ENCODE assay signal across 2 cellular contexts in the genomic region with DNA sequence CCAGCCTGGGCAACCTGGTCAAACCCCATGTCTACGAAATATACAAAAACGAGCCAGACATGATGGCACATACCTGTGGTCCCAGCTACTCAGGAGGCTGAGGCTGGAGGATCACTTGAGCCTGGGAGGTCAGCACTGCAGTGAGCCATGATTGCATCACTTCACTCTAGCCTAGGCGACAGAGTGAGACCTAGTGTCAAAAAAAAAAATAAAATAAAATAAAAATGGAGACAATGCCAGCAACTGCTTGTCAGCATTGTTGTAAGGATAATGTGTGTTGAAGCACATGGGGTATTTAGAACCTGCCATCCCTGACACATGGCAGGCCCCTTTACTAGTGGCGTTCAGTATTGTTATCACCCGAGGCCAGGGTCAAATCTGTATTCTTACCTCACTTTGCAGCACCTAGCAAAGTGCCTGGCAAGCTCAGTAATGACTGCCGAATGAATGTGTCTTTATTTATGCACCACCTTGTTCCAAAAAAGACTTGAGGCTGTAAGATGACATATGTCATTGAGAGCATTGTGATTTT.
TF ChIP-seq lines count a peak whose summit lies in the region.

No MANE protein-coding gene starts in this region.

TF ChIP-seq in HepG2, 621 proteins besides CTCF, POLR2A, EP300 and RAD21:
- TF ChIP-seq CEBPB (IDR thresholded peaks at IDR 0.05; ENCODE audit: borderline replicate concordance, low read depth, low read length): peak; percentile 52; the same call in 1 of the 2 replicates
- TF ChIP-seq, protein P1, sequence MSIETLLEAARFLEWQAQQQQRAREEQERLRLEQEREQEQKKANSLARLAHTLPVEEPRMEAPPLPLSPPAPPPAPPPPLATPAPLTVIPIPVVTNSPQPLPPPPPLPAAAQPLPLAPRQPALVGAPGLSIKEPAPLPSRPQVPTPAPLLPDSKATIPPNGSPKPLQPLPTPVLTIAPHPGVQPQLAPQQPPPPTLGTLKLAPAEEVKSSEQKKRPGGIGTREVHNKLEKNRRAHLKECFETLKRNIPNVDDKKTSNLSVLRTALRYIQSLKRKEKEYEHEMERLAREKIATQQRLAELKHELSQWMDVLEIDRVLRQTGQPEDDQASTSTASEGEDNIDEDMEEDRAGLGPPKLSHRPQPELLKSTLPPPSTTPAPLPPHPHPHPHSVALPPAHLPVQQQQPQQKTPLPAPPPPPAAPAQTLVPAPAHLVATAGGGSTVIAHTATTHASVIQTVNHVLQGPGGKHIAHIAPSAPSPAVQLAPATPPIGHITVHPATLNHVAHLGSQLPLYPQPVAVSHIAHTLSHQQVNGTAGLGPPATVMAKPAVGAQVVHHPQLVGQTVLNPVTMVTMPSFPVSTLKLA (IDR thresholded peaks at IDR 0.05): peak; percentile 87
- TF ChIP-seq KDM1A (CRISPR knock-in tag; IDR thresholded peaks at IDR 0.05): 0 out of 2 replicates have a peak, but pooled peaks have one; percentile 3
- TF ChIP-seq ZNF768 (CRISPR knock-in tag; IDR thresholded peaks at IDR 0.05): 0 out of 2 replicates have a peak, but pooled peaks have one; percentile 39
- TF ChIP-seq, protein P2, sequence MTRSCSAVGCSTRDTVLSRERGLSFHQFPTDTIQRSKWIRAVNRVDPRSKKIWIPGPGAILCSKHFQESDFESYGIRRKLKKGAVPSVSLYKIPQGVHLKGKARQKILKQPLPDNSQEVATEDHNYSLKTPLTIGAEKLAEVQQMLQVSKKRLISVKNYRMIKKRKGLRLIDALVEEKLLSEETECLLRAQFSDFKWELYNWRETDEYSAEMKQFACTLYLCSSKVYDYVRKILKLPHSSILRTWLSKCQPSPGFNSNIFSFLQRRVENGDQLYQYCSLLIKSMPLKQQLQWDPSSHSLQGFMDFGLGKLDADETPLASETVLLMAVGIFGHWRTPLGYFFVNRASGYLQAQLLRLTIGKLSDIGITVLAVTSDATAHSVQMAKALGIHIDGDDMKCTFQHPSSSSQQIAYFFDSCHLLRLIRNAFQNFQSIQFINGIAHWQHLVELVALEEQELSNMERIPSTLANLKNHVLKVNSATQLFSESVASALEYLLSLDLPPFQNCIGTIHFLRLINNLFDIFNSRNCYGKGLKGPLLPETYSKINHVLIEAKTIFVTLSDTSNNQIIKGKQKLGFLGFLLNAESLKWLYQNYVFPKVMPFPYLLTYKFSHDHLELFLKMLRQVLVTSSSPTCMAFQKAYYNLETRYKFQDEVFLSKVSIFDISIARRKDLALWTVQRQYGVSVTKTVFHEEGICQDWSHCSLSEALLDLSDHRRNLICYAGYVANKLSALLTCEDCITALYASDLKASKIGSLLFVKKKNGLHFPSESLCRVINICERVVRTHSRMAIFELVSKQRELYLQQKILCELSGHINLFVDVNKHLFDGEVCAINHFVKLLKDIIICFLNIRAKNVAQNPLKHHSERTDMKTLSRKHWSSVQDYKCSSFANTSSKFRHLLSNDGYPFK (CRISPR knock-in tag; IDR thresholded peaks at IDR 0.05; ENCODE audit: borderline replicate concordance): no peak
- 0 out of 2 replicates have a peak, but pooled peaks have one; percentile 7 for TF ChIP-seq ADNP (CRISPR knock-in tag; IDR thresholded peaks at IDR 0.05)
- no peak for TF ChIP-seq PITX1 (CRISPR knock-in tag; IDR thresholded peaks at IDR 0.05)
- peak; percentile 39; the same call in 1 of the 2 replicates for TF ChIP-seq CEBPG (CRISPR knock-in tag; IDR thresholded peaks at IDR 0.05)
- TF ChIP-seq, protein P3, sequence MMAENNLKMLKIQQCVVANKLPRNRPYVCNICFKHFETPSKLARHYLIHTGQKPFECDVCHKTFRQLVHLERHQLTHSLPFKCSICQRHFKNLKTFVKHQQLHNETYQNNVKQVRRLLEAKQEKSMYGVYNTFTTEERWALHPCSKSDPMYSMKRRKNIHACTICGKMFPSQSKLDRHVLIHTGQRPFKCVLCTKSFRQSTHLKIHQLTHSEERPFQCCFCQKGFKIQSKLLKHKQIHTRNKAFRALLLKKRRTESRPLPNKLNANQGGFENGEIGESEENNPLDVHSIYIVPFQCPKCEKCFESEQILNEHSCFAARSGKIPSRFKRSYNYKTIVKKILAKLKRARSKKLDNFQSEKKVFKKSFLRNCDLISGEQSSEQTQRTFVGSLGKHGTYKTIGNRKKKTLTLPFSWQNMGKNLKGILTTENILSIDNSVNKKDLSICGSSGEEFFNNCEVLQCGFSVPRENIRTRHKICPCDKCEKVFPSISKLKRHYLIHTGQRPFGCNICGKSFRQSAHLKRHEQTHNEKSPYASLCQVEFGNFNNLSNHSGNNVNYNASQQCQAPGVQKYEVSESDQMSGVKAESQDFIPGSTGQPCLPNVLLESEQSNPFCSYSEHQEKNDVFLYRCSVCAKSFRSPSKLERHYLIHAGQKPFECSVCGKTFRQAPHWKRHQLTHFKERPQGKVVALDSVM (CRISPR knock-in tag; IDR thresholded peaks at IDR 0.05): peak; percentile 91

TF ChIP-seq in WTC11, 78 proteins besides CTCF, POLR2A, EP300 and RAD21:
- TF ChIP-seq, protein P4, sequence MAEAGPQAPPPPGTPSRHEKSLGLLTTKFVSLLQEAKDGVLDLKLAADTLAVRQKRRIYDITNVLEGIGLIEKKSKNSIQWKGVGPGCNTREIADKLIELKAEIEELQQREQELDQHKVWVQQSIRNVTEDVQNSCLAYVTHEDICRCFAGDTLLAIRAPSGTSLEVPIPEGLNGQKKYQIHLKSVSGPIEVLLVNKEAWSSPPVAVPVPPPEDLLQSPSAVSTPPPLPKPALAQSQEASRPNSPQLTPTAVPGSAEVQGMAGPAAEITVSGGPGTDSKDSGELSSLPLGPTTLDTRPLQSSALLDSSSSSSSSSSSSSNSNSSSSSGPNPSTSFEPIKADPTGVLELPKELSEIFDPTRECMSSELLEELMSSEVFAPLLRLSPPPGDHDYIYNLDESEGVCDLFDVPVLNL (CRISPR knock-in tag; IDR thresholded peaks at IDR 0.05; ENCODE audit: borderline replicate concordance, low read depth): no peak
- TF ChIP-seq ZNF396 (CRISPR knock-in tag; IDR thresholded peaks at IDR 0.05; ENCODE audit: borderline replicate concordance): no peak
- no peak for TF ChIP-seq ZNF121 (CRISPR knock-in tag; IDR thresholded peaks at IDR 0.05)
- TF ChIP-seq, protein P5, sequence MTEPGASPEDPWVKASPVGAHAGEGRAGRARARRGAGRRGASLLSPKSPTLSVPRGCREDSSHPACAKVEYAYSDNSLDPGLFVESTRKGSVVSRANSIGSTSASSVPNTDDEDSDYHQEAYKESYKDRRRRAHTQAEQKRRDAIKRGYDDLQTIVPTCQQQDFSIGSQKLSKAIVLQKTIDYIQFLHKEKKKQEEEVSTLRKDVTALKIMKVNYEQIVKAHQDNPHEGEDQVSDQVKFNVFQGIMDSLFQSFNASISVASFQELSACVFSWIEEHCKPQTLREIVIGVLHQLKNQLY (CRISPR knock-in tag; IDR thresholded peaks at IDR 0.05): no peak
- TF ChIP-seq TEAD1 (CRISPR knock-in tag; IDR thresholded peaks at IDR 0.05): no peak
- no peak for TF ChIP-seq ZNF671 (CRISPR knock-in tag; IDR thresholded peaks at IDR 0.05)
- no peak for TF ChIP-seq IRF2 (CRISPR knock-in tag; IDR thresholded peaks at IDR 0.05; ENCODE audit: borderline replicate concordance, low read depth)
- TF ChIP-seq MYBL2 (CRISPR knock-in tag; IDR thresholded peaks at IDR 0.05): no peak
- TF ChIP-seq, protein P6, sequence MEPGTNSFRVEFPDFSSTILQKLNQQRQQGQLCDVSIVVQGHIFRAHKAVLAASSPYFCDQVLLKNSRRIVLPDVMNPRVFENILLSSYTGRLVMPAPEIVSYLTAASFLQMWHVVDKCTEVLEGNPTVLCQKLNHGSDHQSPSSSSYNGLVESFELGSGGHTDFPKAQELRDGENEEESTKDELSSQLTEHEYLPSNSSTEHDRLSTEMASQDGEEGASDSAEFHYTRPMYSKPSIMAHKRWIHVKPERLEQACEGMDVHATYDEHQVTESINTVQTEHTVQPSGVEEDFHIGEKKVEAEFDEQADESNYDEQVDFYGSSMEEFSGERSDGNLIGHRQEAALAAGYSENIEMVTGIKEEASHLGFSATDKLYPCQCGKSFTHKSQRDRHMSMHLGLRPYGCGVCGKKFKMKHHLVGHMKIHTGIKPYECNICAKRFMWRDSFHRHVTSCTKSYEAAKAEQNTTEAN (CRISPR knock-in tag; IDR thresholded peaks at IDR 0.05): no peak
- TF ChIP-seq, protein P7, sequence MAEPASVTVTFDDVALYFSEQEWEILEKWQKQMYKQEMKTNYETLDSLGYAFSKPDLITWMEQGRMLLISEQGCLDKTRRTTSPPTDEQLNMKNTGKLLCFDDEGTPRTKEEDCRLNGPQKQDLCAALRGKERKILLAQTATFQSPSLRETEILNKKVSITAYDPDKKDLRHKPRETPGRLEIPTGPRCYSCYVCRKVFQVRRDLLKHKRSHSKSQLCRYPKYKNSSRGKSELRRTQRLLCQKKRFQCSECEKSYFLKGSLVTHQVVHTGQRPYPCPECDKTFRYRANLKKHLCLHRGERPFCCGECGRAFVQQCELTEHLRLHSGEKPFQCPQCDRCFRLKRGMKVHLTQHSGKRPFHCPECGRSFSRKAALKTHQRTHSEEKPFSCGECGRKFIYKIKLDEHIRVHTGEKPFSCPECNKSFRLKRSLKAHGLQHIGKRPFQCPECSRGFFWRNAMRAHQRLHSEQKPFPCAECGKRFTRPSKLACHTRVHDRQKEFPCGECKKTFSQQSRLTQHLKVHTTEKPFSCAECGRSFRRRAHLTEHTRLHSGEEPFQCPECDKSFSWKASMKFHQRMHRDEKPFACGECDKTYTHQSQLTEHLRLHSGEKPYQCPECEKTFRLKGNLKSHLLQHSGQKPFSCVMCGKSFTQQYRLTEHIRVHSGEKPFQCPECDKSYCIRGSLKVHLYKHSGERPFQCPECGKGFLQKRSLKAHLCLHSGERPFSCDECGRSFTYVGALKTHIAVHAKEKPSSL (CRISPR knock-in tag; conservative IDR thresholded peaks at IDR 0.05): no peak
- TF ChIP-seq PRRX2 (CRISPR knock-in tag; IDR thresholded peaks at IDR 0.05): no peak
- TF ChIP-seq, protein P8, sequence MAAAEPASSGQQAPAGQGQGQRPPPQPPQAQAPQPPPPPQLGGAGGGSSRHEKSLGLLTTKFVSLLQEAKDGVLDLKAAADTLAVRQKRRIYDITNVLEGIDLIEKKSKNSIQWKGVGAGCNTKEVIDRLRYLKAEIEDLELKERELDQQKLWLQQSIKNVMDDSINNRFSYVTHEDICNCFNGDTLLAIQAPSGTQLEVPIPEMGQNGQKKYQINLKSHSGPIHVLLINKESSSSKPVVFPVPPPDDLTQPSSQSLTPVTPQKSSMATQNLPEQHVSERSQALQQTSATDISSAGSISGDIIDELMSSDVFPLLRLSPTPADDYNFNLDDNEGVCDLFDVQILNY (CRISPR knock-in tag; IDR thresholded peaks at IDR 0.05): no peak
- TF ChIP-seq NR2C2 (CRISPR knock-in tag; IDR thresholded peaks at IDR 0.05): no peak
